8 cellular contexts compared by ENCODE assay signal in genomic region chr16:4372315-4372577, GRCh38. TPM values are rescaled to one million over a fixed set of nuclear protein-coding genes. Genes with fewer than 3 reads are reported as not detected.
DNase-seq lines count a peak whose midpoint lies in the region; ATAC-seq and TF ChIP-seq lines count a peak whose summit lies in the region.

No MANE protein-coding gene starts in this region.

- peaks cover 21% of the 10 kb centered on the region; the same call in 1 of the 2 replicates for H4K20me1 ChIP-seq in PC-9 (ENCODE audit: insufficient read depth)

- no TSS peak for BruUV-seq in PC-9 (replicated peaks; lab: Mats Ljungman, UMichigan)

- no peak for TF ChIP-seq POLR2A in ovary (IDR thresholded peaks at IDR 0.05)

- peaks cover 48% of the 10 kb centered on the region for H3F3A ChIP-seq in PC-9 (ENCODE audit: insufficient read depth, low read depth)

- H3K36me3 Mint-ChIP-seq in CD4-positive, CD25-positive, alpha-beta regulatory T cell: peaks cover 4% of the 10 kb centered on the region

- CTCF ChIA-PET in PC-9 (lab: Charles Lee): no interaction called here

- H3K79me2 ChIP-seq in PC-9 (ENCODE audit: low read depth): peaks cover 21% of the 10 kb centered on the region

- peak overlapping the region; percentile 66 to 86 (median 75) for H3K27ac Mint-ChIP-seq in CD4-positive, CD25-positive, alpha-beta regulatory T cell

- peak overlapping the region; percentile 47 to 86 (median 84) for H3K4me3 Mint-ChIP-seq in CD4-positive, CD25-positive, alpha-beta regulatory T cell

- TF ChIP-seq CTCF in PC-9 (conservative IDR thresholded peaks at IDR 0.05) (no peak), ovary (IDR thresholded peaks at IDR 0.05) (no peak)

- peaks cover 0 to 41% (median 11%) of the 10 kb centered on the region in 4 donors for H3K4me1 Mint-ChIP-seq in CD4-positive, CD25-positive, alpha-beta regulatory T cell

- no peaks in the 10 kb centered on the region for H3K9me3 Mint-ChIP-seq in CD4-positive, CD25-positive, alpha-beta regulatory T cell

- H3K9me2 ChIP-seq in PC-9 (ENCODE audit: insufficient read depth): no peaks in the 10 kb centered on the region

- no peak for TF ChIP-seq EP300 in ovary (IDR thresholded peaks at IDR 0.05)

- POLR2A ChIA-PET in PC-9 (lab: Charles Lee; ENCODE audit: unreplicated experiment): interaction anchor here (0.6 kb wide), 1 partner anchor 122 kb away, joined by 4 read pairs; no protein-coding TSS in a partner anchor

- no peak for DNase-seq in CD4-positive, CD25-positive, alpha-beta regulatory T cell
- DNase-seq in PC-9 (no peak), epithelial cell of prostate (ENCODE audit: low read depth, low spot score) (no peak), ovary (peak in 1 of 5 donors; percentile 61), SHP77 treated with DMSO at 0.1 percent for 48 hours (lab: John Stamatoyannopoulos, UW) (no peak), T1000 (lab: John Stamatoyannopoulos, UW) (no peak)

- H3K9me3 ChIP-seq in CD4-positive, CD25-positive, alpha-beta regulatory T cell (ENCODE audit: control insufficient read depth in 2 of 2, low read length in 2 of 2): no peaks in the 10 kb centered on the region
- H3K9me3 ChIP-seq in PC-9 (ENCODE audit: insufficient read depth, low read depth) (no peaks in the 10 kb centered on the region), ovary (no peaks in the 10 kb centered on the region)

- no peak overlapping the region for H3K4me3 ChIP-seq in CD4-positive, CD25-positive, alpha-beta regulatory T cell (ENCODE audit: low read depth, low read length)
- H3K4me3 ChIP-seq in PC-9: peak overlapping the region; percentile 61
- peak overlapping the region; percentile 78 for H3K4me3 ChIP-seq in ovary

- H3K4me1 ChIP-seq in CD4-positive, CD25-positive, alpha-beta regulatory T cell (ENCODE audit: control insufficient read depth, insufficient read depth, low read length, poor library complexity, severe bottlenecking): peaks cover 37% of the 10 kb centered on the region
- H3K4me1 ChIP-seq in PC-9 (replicated peaks; ENCODE audit: insufficient read depth) (peaks cover 89% of the 10 kb centered on the region), ovary (ENCODE audit: insufficient read depth) (peaks cover 46% of the 10 kb centered on the region)

- H3K4me2 ChIP-seq in PC-9: peak overlapping the region; percentile 97

- no peaks in the 10 kb centered on the region for H3K27me3 Mint-ChIP-seq in CD4-positive, CD25-positive, alpha-beta regulatory T cell

- H3K27ac ChIP-seq in CD4-positive, CD25-positive, alpha-beta regulatory T cell (ENCODE audit: insufficient read depth, low read length, poor library complexity, severe bottlenecking): peak overlapping the region; percentile 6
- no peak overlapping the region for H3K27ac ChIP-seq in PC-9
- H3K27ac ChIP-seq in epithelial cell of prostate: peak overlapping the region; percentile 82
- H3K27ac ChIP-seq in ovary: peak overlapping the region; percentile 87

- no peak overlapping the region for H2AFZ ChIP-seq in PC-9

- ATAC-seq in CD4-positive, CD25-positive, alpha-beta regulatory T cell (ENCODE audit: low read depth in 2 of 2): no peak
- ATAC-seq in HG03378 (IDR thresholded peaks at IDR 0.05; ENCODE audit: unreplicated experiment): no peak
- ATAC-seq in HG03135 (IDR thresholded peaks at IDR 0.05; ENCODE audit: unreplicated experiment): no peak

- WGBS in ovary, 3 donors: 0 to 13% (median 2%) methylated on average over 6 of the region's 6 CpGs

- H3K36me3 ChIP-seq in CD4-positive, CD25-positive, alpha-beta regulatory T cell (ENCODE audit: control insufficient read depth, insufficient read depth, low read length): peaks cover 9% of the 10 kb centered on the region
- no peaks in the 10 kb centered on the region for H3K36me3 ChIP-seq in PC-9 (ENCODE audit: low read depth)
- no peaks in the 10 kb centered on the region for H3K36me3 ChIP-seq in ovary

- intact Hi-C loops in PC-9 (cut with micrococcal nuclease; ENCODE audit: unreplicated experiment) (no loop called here), ovary (cut with DNase I) (no loop called here)

- H3K27me3 ChIP-seq in CD4-positive, CD25-positive, alpha-beta regulatory T cell (ENCODE audit: control insufficient read depth, insufficient read depth, low read length): no peaks in the 10 kb centered on the region
- no peaks in the 10 kb centered on the region for H3K27me3 ChIP-seq in PC-9 (ENCODE audit: insufficient read depth, low read depth)
- H3K27me3 ChIP-seq in ovary: no peaks in the 10 kb centered on the region

RNA-seq across cellular contexts. Expression of gene VASN, which starts 0.6 kb away (rescaled TPM):
- total RNA-seq in CD4-positive, CD25-positive, alpha-beta regulatory T cell: 0.57 TPM
- under 1 TPM in 1 of 4 donors, not detected in 3; 0.14 TPM for polyA plus RNA-seq in CD4-positive, CD25-positive, alpha-beta regulatory T cell
- 45.3 and 49.8 TPM in 2 replicates for total RNA-seq in PC-9 (2021)
- total RNA-seq in ovary: 10 to 100 TPM; 19.8 to 49.5 (median 43.5) TPM
- polyA plus RNA-seq in ovary: 10 to 100 TPM in 1 of 2 donors, 1 to 10 TPM in 1; 2.4 to 47.6 TPM

RNA-seq across cellular contexts. Expression of gene PAM16, which starts 21.1 kb away (rescaled TPM):
- 39.6 TPM for total RNA-seq in CD4-positive, CD25-positive, alpha-beta regulatory T cell
- polyA plus RNA-seq in CD4-positive, CD25-positive, alpha-beta regulatory T cell: 10 to 100 TPM; 26.2 to 44.9 (median 40.1) TPM
- 95.9 and 110 TPM in 2 replicates for total RNA-seq in PC-9 (2021)
- total RNA-seq in ovary: 10 to 100 TPM; 24.0 to 47.2 (median 35.7) TPM
- polyA plus RNA-seq in ovary: 10 to 100 TPM; 18.5 to 42.2 TPM

RNA-seq across cellular contexts. Expression of gene CORO7, which starts 44.1 kb away (rescaled TPM):
- total RNA-seq in CD4-positive, CD25-positive, alpha-beta regulatory T cell: 718 TPM
- polyA plus RNA-seq in CD4-positive, CD25-positive, alpha-beta regulatory T cell: 10 to 100 TPM; 52.5 to 69.3 (median 59.4) TPM
- 42.1 and 55.4 TPM in 2 replicates for total RNA-seq in PC-9 (2021)
- total RNA-seq in ovary: 10 to 100 TPM in 6 of 7 donors, 1 to 10 TPM in 1; 7.6 to 29.5 (median 19.5) TPM
- polyA plus RNA-seq in ovary: 1 to 10 TPM; 1.3 to 9.7 TPM

RNA-seq across cellular contexts. Expression of gene DNAJA3, which starts 53.4 kb away (rescaled TPM):
- total RNA-seq in CD4-positive, CD25-positive, alpha-beta regulatory T cell: 27.0 TPM
- 10 to 100 TPM; 27.5 to 49.7 (median 41.8) TPM for polyA plus RNA-seq in CD4-positive, CD25-positive, alpha-beta regulatory T cell
- 58.9 and 66.5 TPM in 2 replicates for total RNA-seq in PC-9 (2021)
- total RNA-seq in ovary: 10 to 100 TPM; 32.5 to 47.0 (median 39.0) TPM
- polyA plus RNA-seq in ovary: 10 to 100 TPM; 26.4 to 35.0 TPM

RNA-seq across cellular contexts. Expression of gene GLIS2, which starts 56.4 kb away (rescaled TPM):
- total RNA-seq in CD4-positive, CD25-positive, alpha-beta regulatory T cell: not detected
- under 1 TPM in 1 of 4 donors, not detected in 3; 0.03 TPM for polyA plus RNA-seq in CD4-positive, CD25-positive, alpha-beta regulatory T cell
- 44.2 and 48.3 TPM in 2 replicates for total RNA-seq in PC-9 (2021)
- 10 to 100 TPM in 5 of 7 donors, 1 to 10 TPM in 2; 5.1 to 79.5 (median 49.8) TPM for total RNA-seq in ovary
- polyA plus RNA-seq in ovary: 10 to 100 TPM in 1 of 2 donors, 1 to 10 TPM in 1; 1.6 to 24.6 TPM

Comparison
In these comparisons a context has a peak if more than half of its experiments do, and no peak if none do; other contexts are left out.
1. RNA of gene VASN, which starts 0.6 kb away (total RNA-seq): 45.3 to 49.8 TPM in PC-9 and 19.8 to 49.5 TPM in ovary; 0.57 TPM in CD4-positive, CD25-positive, alpha-beta regulatory T cell (single experiment); every median in the first group is over 10 times any median in the second.
2. RNA of gene CORO7, which starts 44.1 kb away (total RNA-seq): 718 TPM in CD4-positive, CD25-positive, alpha-beta regulatory T cell (single experiment); 42.1 to 55.4 TPM in PC-9 and 7.6 to 29.5 TPM in ovary; every median in the first group is over 10 times any median in the second.